ENCODE assay signal across 13 cellular contexts in genomic region chr9:6605202-6605601, GRCh38. TPM values are rescaled to one million over a fixed set of nuclear protein-coding genes. Genes with fewer than 3 reads are reported as not detected.
DNase-seq lines count a peak whose midpoint lies in the region; ATAC-seq and TF ChIP-seq lines count a peak whose summit lies in the region.
"Had no signal": no experiment of that assay in that cellular context is flagged by ENCODE, and none has a peak within 500 bp of the region (broad histone marks: within the 10 kb centered on the region; RNA-seq: fewer than 3 reads in every experiment).

No MANE protein-coding gene starts in this region.

- no peaks in the 10 kb centered on the region for H3K9me3 ChIP-seq in mucosa of descending colon
- H3K9me3 ChIP-seq: A549 had no signal

- no peak for TF ChIP-seq CTCF in mucosa of descending colon (IDR thresholded peaks at IDR 0.05)

- H3K4me1 Mint-ChIP-seq in activated CD8-positive, alpha-beta memory T cell treated with anti-CD3 and anti-CD28 coated beads, Interleukin-2, amount 10 ng/mL, durations not matched to agents 7 days and 5 days, result peaks cover 17% of the 10 kb centered on the region
- no peaks in the 10 kb centered on the region for H3K4me1 Mint-ChIP-seq in activated T-helper 1 cell treated with anti-CD3 and anti-CD28 coated beads, Interleukin-12 subunit alpha, Interleukin-12 subunit beta, Interleukin-2, Interleukin-4 antibody, amounts not matched to agents 30 ng/mL and 10 ng/mL and 1 ng/mL, durations not matched to agents 14 hours and 24 hours and 36 hours (ENCODE audit: low read depth)
- H3K4me1 Mint-ChIP-seq: nephron had no signal

- peak overlapping the region; percentile 73 for H3K27ac Mint-ChIP-seq in activated CD8-positive, alpha-beta memory T cell treated with anti-CD3 and anti-CD28 coated beads, Interleukin-2, amount 10 ng/mL, durations not matched to agents 7 days and 5 days
- H3K27ac Mint-ChIP-seq in activated T-helper 1 cell treated with anti-CD3 and anti-CD28 coated beads, Interleukin-12 subunit alpha, Interleukin-12 subunit beta, Interleukin-2, Interleukin-4 antibody, amounts not matched to agents 30 ng/mL and 10 ng/mL and 1 ng/mL, durations not matched to agents 14 hours and 24 hours and 36 hours, result no peak overlapping the region
- H3K27ac Mint-ChIP-seq: dendritic cell treated with granulocyte-macrophage colony-stimulating factor and Interleukin-4, amounts not matched to agents 40 ng/mL and 50 ng/mL, for 4 days; nephron had no signal

- no peak overlapping the region for H3K4me3 ChIP-seq in mucosa of descending colon
- H3K4me3 ChIP-seq: A549 had no signal

- H3K4me1 ChIP-seq in mucosa of descending colon (ENCODE audit: low read depth), result no peaks in the 10 kb centered on the region
- H3K4me1 ChIP-seq: A549 had no signal

- H3K27me3 Mint-ChIP-seq in activated CD8-positive, alpha-beta memory T cell treated with anti-CD3 and anti-CD28 coated beads, Interleukin-2, amount 10 ng/mL, durations not matched to agents 7 days and 5 days, result no peaks in the 10 kb centered on the region
- peaks cover 1% of the 10 kb centered on the region for H3K27me3 Mint-ChIP-seq in activated T-helper 1 cell treated with anti-CD3 and anti-CD28 coated beads, Interleukin-12 subunit alpha, Interleukin-12 subunit beta, Interleukin-2, Interleukin-4 antibody, amounts not matched to agents 30 ng/mL and 10 ng/mL and 1 ng/mL, durations not matched to agents 14 hours and 24 hours and 36 hours (ENCODE audit: insufficient read depth)
- H3K27me3 Mint-ChIP-seq: dendritic cell treated with granulocyte-macrophage colony-stimulating factor and Interleukin-4, amounts not matched to agents 40 ng/mL and 50 ng/mL, for 4 days had no signal

- H3K4me3 Mint-ChIP-seq in activated CD8-positive, alpha-beta memory T cell treated with anti-CD3 and anti-CD28 coated beads, Interleukin-2, amount 10 ng/mL, durations not matched to agents 7 days and 5 days, result peak overlapping the region; percentile 67
- H3K4me3 Mint-ChIP-seq in activated T-helper 1 cell treated with anti-CD3 and anti-CD28 coated beads, Interleukin-12 subunit alpha, Interleukin-12 subunit beta, Interleukin-2, Interleukin-4 antibody, amounts not matched to agents 30 ng/mL and 10 ng/mL and 1 ng/mL, durations not matched to agents 14 hours and 24 hours and 36 hours, result no peak overlapping the region
- H3K4me3 Mint-ChIP-seq: dendritic cell treated with granulocyte-macrophage colony-stimulating factor and Interleukin-4, amounts not matched to agents 40 ng/mL and 50 ng/mL, for 4 days; nephron had no signal

- CTCF ChIA-PET in activated CD8-positive, alpha-beta memory T cell treated with anti-CD3 and anti-CD28 coated beads, Interleukin-2, amount 10 ng/mL, durations not matched to agents 7 days and 5 days (lab: Charles Lee), result no interaction called here

- H3K36me3 Mint-ChIP-seq in activated CD8-positive, alpha-beta memory T cell treated with anti-CD3 and anti-CD28 coated beads, Interleukin-2, amount 10 ng/mL, durations not matched to agents 7 days and 5 days, result peaks cover 2% of the 10 kb centered on the region
- no peaks in the 10 kb centered on the region for H3K36me3 Mint-ChIP-seq in activated T-helper 1 cell treated with anti-CD3 and anti-CD28 coated beads, Interleukin-12 subunit alpha, Interleukin-12 subunit beta, Interleukin-2, Interleukin-4 antibody, amounts not matched to agents 30 ng/mL and 10 ng/mL and 1 ng/mL, durations not matched to agents 14 hours and 24 hours and 36 hours (ENCODE audit: low read depth)

- DNase-seq in activated CD8-positive, alpha-beta memory T cell treated with anti-CD3 and anti-CD28 coated beads, Interleukin-2, amount 10 ng/mL, durations not matched to agents 7 days and 5 days, result peak; percentile 73
- no peak for DNase-seq in activated CD8-positive, alpha-beta memory T cell treated with anti-CD3 and anti-CD28 coated beads, Interleukin-2, amount 50 U/mL, for 48 hours
- no peak for DNase-seq in mucosa of descending colon
- no peak for DNase-seq in activated T-helper 1 cell treated with anti-CD3 and anti-CD28 coated beads, Interleukin-12 subunit alpha, Interleukin-12 subunit beta, Interleukin-2, Interleukin-4 antibody, amounts not matched to agents 30 ng/mL and 10 ng/mL and 1 ng/mL, durations not matched to agents 14 hours and 24 hours and 36 hours (ENCODE audit: low spot score)
- no peak for DNase-seq in NCI-H2081 (lab: John Stamatoyannopoulos, UW)
- no peak for DNase-seq in COR-L47 (lab: John Stamatoyannopoulos, UW)
- DNase-seq: activated gamma-delta T cell; stimulated activated CD4-positive, alpha-beta T cell treated with anti-CD3 and anti-CD28 coated beads, Interleukin-4, amount 100 ng/mL, for 1 hour had no signal

- ATAC-seq in activated CD8-positive, alpha-beta memory T cell treated with anti-CD3 and anti-CD28 coated beads, Interleukin-2, amount 10 ng/mL, durations not matched to agents 7 days and 5 days, result peak; percentile 83
- ATAC-seq in GM21515 (IDR thresholded peaks at IDR 0.05; ENCODE audit: unreplicated experiment) (peak; percentile 73), HG03175 (IDR thresholded peaks at IDR 0.05; ENCODE audit: unreplicated experiment) (peak; percentile 86), mucosa of descending colon (peak; percentile 43)
- ATAC-seq: A549 had no signal

- H3K9me3 Mint-ChIP-seq in activated CD8-positive, alpha-beta memory T cell treated with anti-CD3 and anti-CD28 coated beads, Interleukin-2, amount 10 ng/mL, durations not matched to agents 7 days and 5 days (ENCODE audit: low read depth), result no peaks in the 10 kb centered on the region
- H3K9me3 Mint-ChIP-seq in activated T-helper 1 cell treated with anti-CD3 and anti-CD28 coated beads, Interleukin-12 subunit alpha, Interleukin-12 subunit beta, Interleukin-2, Interleukin-4 antibody, amounts not matched to agents 30 ng/mL and 10 ng/mL and 1 ng/mL, durations not matched to agents 14 hours and 24 hours and 36 hours, result no peaks in the 10 kb centered on the region
- H3K9me3 Mint-ChIP-seq: dendritic cell treated with granulocyte-macrophage colony-stimulating factor and Interleukin-4, amounts not matched to agents 40 ng/mL and 50 ng/mL, for 4 days; nephron had no signal

- intact Hi-C loops in mucosa of descending colon (cut with DNase I, micrococcal nuclease), result no loop called here
- intact Hi-C loops in activated T-helper 1 cell treated with anti-CD3 and anti-CD28 coated beads, Interleukin-12 subunit alpha, Interleukin-12 subunit beta, Interleukin-2, Interleukin-4 antibody, amounts not matched to agents 30 ng/mL and 10 ng/mL and 1 ng/mL, durations not matched to agents 14 hours and 24 hours and 36 hours (cut with micrococcal nuclease), result no loop called here

- H3K36me3 ChIP-seq in mucosa of descending colon (ENCODE audit: low read depth), result no peaks in the 10 kb centered on the region

RNA-seq across cellular contexts. Expression of gene GLDC, which starts 40.3 kb away (rescaled TPM):
- 1 to 10 TPM; 5.8 to 6.3 TPM for total RNA-seq in activated CD8-positive, alpha-beta memory T cell treated with anti-CD3 and anti-CD28 coated beads, Interleukin-2, amount 10 ng/mL, durations not matched to agents 7 days and 5 days
- total RNA-seq in mucosa of descending colon, result under 1 TPM; 0.38 to 0.63 (median 0.58) TPM
- 1.4 and 1.8 TPM in 2 replicates for total RNA-seq in activated T-helper 1 cell treated with anti-CD3 and anti-CD28 coated beads, Interleukin-12 subunit alpha, Interleukin-12 subunit beta, Interleukin-2, Interleukin-4 antibody, amounts not matched to agents 30 ng/mL and 10 ng/mL and 1 ng/mL, durations not matched to agents 14 hours and 24 hours and 36 hours
